Comparison of ENCODE assay signal across 24 cellular contexts in genomic region chr3:121508384-121508783, GRCh38. TPM values are rescaled to one million over a fixed set of nuclear protein-coding genes. Genes with fewer than 3 reads are reported as not detected.
DNase-seq lines count a peak whose midpoint lies in the region; ATAC-seq, FAIRE-seq and TF ChIP-seq lines count a peak whose summit lies in the region.
"Had no signal": no experiment of that assay in that cellular context is flagged by ENCODE, and none has a peak within 500 bp of the region (broad histone marks: within the 10 kb centered on the region; RNA-seq: fewer than 3 reads in every experiment).

No MANE protein-coding gene starts in this region.

- intact Hi-C loops in Caco-2 (cut with micrococcal nuclease; ENCODE audit: unreplicated experiment) (no loop called here), body of pancreas (cut with DNase I) (no loop called here)

- H3K4me3 Mint-ChIP-seq in Caco-2 (ENCODE audit: unreplicated experiment) (peak overlapping the region; percentile 28), endodermal cell (no peak overlapping the region)
- H3K4me3 Mint-ChIP-seq: CD4-positive, alpha-beta T cell; HFFc6 had no signal

- H3K4me1 Mint-ChIP-seq in Caco-2 (ENCODE audit: low read depth, unreplicated experiment) (peaks cover 24% of the 10 kb centered on the region), endodermal cell (no peaks in the 10 kb centered on the region)

- H3K4me3 ChIP-seq in Caco-2 (ENCODE audit: low read depth, low read length), result no peak overlapping the region
- H3K4me3 ChIP-seq in body of pancreas, result no peak overlapping the region
- H3K4me3 ChIP-seq in small intestine (ENCODE audit: low read depth in 1 of 2, low read length in 2 of 2), result no peak overlapping the region
- H3K4me3 ChIP-seq in endodermal cell (ENCODE audit: low read length), result no peak overlapping the region
- H3K4me3 ChIP-seq: A549, GM12878 had no signal

- H3K27ac ChIP-seq in body of pancreas (no peak overlapping the region), small intestine (ENCODE audit: low read depth in 1 of 2, low read length in 1 of 2) (no peak overlapping the region), endodermal cell (ENCODE audit: low read depth, low read length) (no peak overlapping the region)
- H3K27ac ChIP-seq: 22Rv1, A549, C4-2B, HL-60 had no signal

- POLR2A ChIA-PET in Caco-2 (lab: Charles Lee), result no interaction called here

- FAIRE-seq in small intestine (lab: Jason Lieb, UNC), result no peak
- FAIRE-seq: A549, GM12878 had no signal

- 47 to 60% methylated on average over 4 of the region's 4 CpGs for WGBS in body of pancreas, 2 donors
- WGBS in small intestine, 3 donors, result 18 to 69% (median 53%) methylated on average over 4 of the region's 4 CpGs
- 94 to 96% methylated on average over 4 of the region's 4 CpGs for WGBS in endodermal cell (ENCODE audit: insufficient coverage in 1 of 2, insufficient read length in 1 of 2), 2 experiments

- no peak for TF ChIP-seq POLR2A in body of pancreas (IDR thresholded peaks at IDR 0.05)

- CTCF ChIA-PET in Caco-2 (lab: Charles Lee), result no interaction called here

- TF ChIP-seq CTCF in Caco-2 (IDR thresholded peaks at IDR 0.05; ENCODE audit: insufficient read depth in 1 of 2, low read depth in 1 of 2, low read length in 1 of 2, severe bottlenecking in 1 of 2, unreplicated experiment in 1 of 2) (no peak), body of pancreas (IDR thresholded peaks at IDR 0.05) (no peak), endodermal cell (conservative IDR thresholded peaks at IDR 0.05) (no peak)

- H3K36me3 Mint-ChIP-seq in Caco-2 (ENCODE audit: insufficient read depth, unreplicated experiment) (peaks cover 49% of the 10 kb centered on the region), endodermal cell (ENCODE audit: low read depth) (peaks cover 20% of the 10 kb centered on the region)

- H3K27me3 ChIP-seq in Caco-2 (replicated peaks; ENCODE audit: control insufficient read depth, insufficient read depth, low read length) (no peaks in the 10 kb centered on the region), body of pancreas (no peaks in the 10 kb centered on the region), small intestine (ENCODE audit: control insufficient read depth in 2 of 2, insufficient read depth in 2 of 2, low read length in 2 of 2) (no peaks in the 10 kb centered on the region), endodermal cell (ENCODE audit: control insufficient read depth, insufficient read depth, low read length, poor library complexity, severe bottlenecking) (no peaks in the 10 kb centered on the region)

- no peaks in the 10 kb centered on the region for H3K27me3 Mint-ChIP-seq in Caco-2 (ENCODE audit: insufficient read depth, unreplicated experiment)
- H3K27me3 Mint-ChIP-seq in endodermal cell (ENCODE audit: insufficient read depth), result no peaks in the 10 kb centered on the region
- H3K27me3 Mint-ChIP-seq: CD4-positive, alpha-beta T cell had no signal

- DNase-seq in Caco-2 (peak; percentile 57 to 66), body of pancreas (no peak), left kidney (ENCODE audit: low read depth, low spot score) (peak; percentile 4), small intestine (peak; percentile 84), endodermal cell (no peak), DMS114 treated with DMSO at 0.1 percent for 48 hours (lab: John Stamatoyannopoulos, UW; ENCODE audit: unreplicated experiment) (no peak), SHP77 treated with DMSO at 0.1 percent for 48 hours (lab: John Stamatoyannopoulos, UW) (no peak)
- DNase-seq: AML-193; CD4-positive, alpha-beta T cell; DMS53; DND-41; EL; GOT3; H7; HFFc6 had no signal

- H3K9me3 ChIP-seq in Caco-2 (no peaks in the 10 kb centered on the region), body of pancreas (no peaks in the 10 kb centered on the region), small intestine (ENCODE audit: control insufficient read depth, low read depth) (no peaks in the 10 kb centered on the region), endodermal cell (ENCODE audit: control insufficient read depth, low read length) (no peaks in the 10 kb centered on the region)
- H3K9me3 ChIP-seq: A549 had no signal

- H3K27ac Mint-ChIP-seq in Caco-2 (ENCODE audit: unreplicated experiment), result peak overlapping the region; percentile 77
- H3K27ac Mint-ChIP-seq in endodermal cell, result no peak overlapping the region
- H3K27ac Mint-ChIP-seq: CD4-positive, alpha-beta T cell; HFFc6 had no signal

- ATAC-seq in body of pancreas, result peak; percentile 45
- ATAC-seq: A549, GM12878, HCT116 had no signal

- no TSS peak for BruUV-seq in Caco-2 (replicated peaks; lab: Mats Ljungman, UMichigan)

- H3K9me3 Mint-ChIP-seq in Caco-2 (ENCODE audit: unreplicated experiment) (no peaks in the 10 kb centered on the region), endodermal cell (no peaks in the 10 kb centered on the region)
- H3K9me3 Mint-ChIP-seq: CD4-positive, alpha-beta T cell; HFFc6 had no signal

- H3K4me1 ChIP-seq in Caco-2 (peaks cover 40% of the 10 kb centered on the region), body of pancreas (no peaks in the 10 kb centered on the region), small intestine (ENCODE audit: control insufficient read depth in 2 of 2, insufficient read depth in 1 of 2, low read depth in 1 of 2, low read length in 1 of 2) (peaks cover 0 to 2% of the 10 kb centered on the region in 2 donors), endodermal cell (ENCODE audit: control insufficient read depth, insufficient read depth, low read length) (no peaks in the 10 kb centered on the region)

- H3K36me3 ChIP-seq in Caco-2 (ENCODE audit: control insufficient read depth, insufficient read depth, low read length) (no peaks in the 10 kb centered on the region), body of pancreas (replicated peaks in 1 of 2; ENCODE audit: insufficient read depth in 1 of 2, low read depth in 2 of 2) (no peaks in the 10 kb centered on the region), small intestine (ENCODE audit: control insufficient read depth in 2 of 2, insufficient read depth in 2 of 2, low read length in 2 of 2) (no peaks in the 10 kb centered on the region), endodermal cell (ENCODE audit: control insufficient read depth, insufficient read depth, low read length) (peaks cover 26% of the 10 kb centered on the region)

- no peak overlapping the region for H3K9ac ChIP-seq in endodermal cell (ENCODE audit: extremely low read depth, low read length, poor library complexity, severe bottlenecking)

RNA-seq across cellular contexts. Expression of gene POLQ, which starts 37.4 kb away (rescaled TPM):
- total RNA-seq in Caco-2 (2022), result 15.4 and 17.2 TPM in 2 replicates
- total RNA-seq in body of pancreas, result under 1 TPM; under 0.01 to 0.66 TPM
- polyA plus RNA-seq in small intestine, result 1 to 10 TPM in 1 of 3 donors, under 1 TPM in 1, not detected in 1; 0.22 to 1.8 TPM
- total RNA-seq in endodermal cell, result 10 to 100 TPM; 12.6 to 18.6 TPM
- polyA plus RNA-seq in endodermal cell (2013, experiment 1 of 2), result 8.2 TPM
- polyA plus RNA-seq in endodermal cell (2013, experiment 2 of 2), result 9.0 TPM

RNA-seq across cellular contexts. Expression of gene ARGFX, which starts 59.4 kb away (rescaled TPM):
- total RNA-seq in Caco-2 (2022) (not detected in 2 replicates), body of pancreas (not detected), endodermal cell (not detected)
- polyA plus RNA-seq in small intestine, result not detected
- polyA plus RNA-seq in endodermal cell (2013, experiment 1 of 2), result not detected
- not detected for polyA plus RNA-seq in endodermal cell (2013, experiment 2 of 2)
- total RNA-seq: CD4-positive, alpha-beta T cell; G401; GM12878; H7; HFFc6; HT1080 had no signal
- polyA plus RNA-seq: A549, BJ, GM12878 had no signal

Comparison
In these comparisons a context has a peak if more than half of its experiments do, and no peak if none do; other contexts are left out.
1. DNase-seq: peak in Caco-2 (2 of 2), left kidney (single experiment) and small intestine (single experiment); none in body of pancreas (0 of 4), endodermal cell (single experiment), DMS114 treated with DMSO at 0.1 percent for 48 hours (single experiment) and SHP77 treated with DMSO at 0.1 percent for 48 hours (single experiment).